ENCODE assay signal across 22 cellular contexts in genomic region chr18:35253655-35254287, GRCh38. TPM values are rescaled to one million over a fixed set of nuclear protein-coding genes. Genes with fewer than 3 reads are reported as not detected.
DNase-seq lines count a peak whose midpoint lies in the region; FAIRE-seq and TF ChIP-seq lines count a peak whose summit lies in the region.
"Had no signal": no experiment of that assay in that cellular context is flagged by ENCODE, and none has a peak within 500 bp of the region (broad histone marks: within the 10 kb centered on the region; RNA-seq: fewer than 3 reads in every experiment).

No MANE protein-coding gene starts in this region.

- TF ChIP-seq POLR2A in vagina (IDR thresholded peaks at IDR 0.05), result no peak

- no peak overlapping the region for H4K91ac ChIP-seq in trophoblast cell (ENCODE audit: low read depth, low read length)

- H3K18ac ChIP-seq in trophoblast cell (ENCODE audit: low read length), result no peak overlapping the region

- H3K4me3 ChIP-seq in BLaER1 (peak overlapping the region; percentile 24), bronchial epithelial cell (ENCODE audit: low read depth, low read length) (no peak overlapping the region), trophoblast cell (ENCODE audit: low read depth, low read length) (no peak overlapping the region), vagina (no peak overlapping the region), BE2C (ENCODE audit: low read depth, low read length) (no peak overlapping the region)
- H3K4me3 ChIP-seq: GM23338 had no signal

- no peaks in the 10 kb centered on the region for H3K79me1 ChIP-seq in trophoblast cell (ENCODE audit: low read length)

- H2BK12ac ChIP-seq in trophoblast cell (ENCODE audit: low read length), result no peak overlapping the region

- DNase-seq in MV-4-11 (lab: John Stamatoyannopoulos, UW) (peak; percentile 7), bronchial epithelial cell (ENCODE audit: low read depth) (no peak), trophoblast cell (peak; percentile 94 to 98), vagina (ENCODE audit: extremely low spot score in 2 of 2) (no peak), BE2C (no peak)
- no peak for DNase-seq in NK-92 treated with Interleukin-12 subunit alpha and Interleukin-12 subunit beta, amount 100 ng/mL, for 24 hours (lab: John Stamatoyannopoulos, UW)
- DNase-seq: 8988T; C1 segment of cervical spinal cord; CD4-positive, CD25-positive, alpha-beta regulatory T cell; CD8-positive, alpha-beta memory T cell; COR-L47; DMS 273 treated with DMSO at 0.1 percent for 48 hours; DMS53; DND-41; EL; H7; KG1 had no signal

- H2AK5ac ChIP-seq in trophoblast cell (ENCODE audit: low read length), result no peak overlapping the region

- H4K12ac ChIP-seq in trophoblast cell (ENCODE audit: low read depth, low read length), result no peak overlapping the region

- H3K4me2 ChIP-seq in BLaER1 (no peak overlapping the region), trophoblast cell (ENCODE audit: low read length) (no peak overlapping the region)
- H3K4me2 ChIP-seq: GM23338 had no signal

- TF ChIP-seq CTCF in bronchial epithelial cell (IDR thresholded peaks at IDR 0.05; ENCODE audit: insufficient read depth, low read length, severe bottlenecking) (no peak), vagina (IDR thresholded peaks at IDR 0.05) (no peak), BE2C (IDR thresholded peaks at IDR 0.05; ENCODE audit: low read depth, low read length) (no peak)

- no peak overlapping the region for H3K14ac ChIP-seq in trophoblast cell (ENCODE audit: low read length)

- H3K79me2 ChIP-seq in trophoblast cell (ENCODE audit: control insufficient read depth, insufficient read depth, low read length, poor library complexity), result no peaks in the 10 kb centered on the region

- H3K4ac ChIP-seq in trophoblast cell (ENCODE audit: low read depth, low read length), result no peak overlapping the region

- no peaks in the 10 kb centered on the region for H3K4me1 ChIP-seq in BLaER1
- H3K4me1 ChIP-seq in trophoblast cell (ENCODE audit: control insufficient read depth in 1 of 2, insufficient read depth in 2 of 2, low read length in 2 of 2), result no peaks in the 10 kb centered on the region
- no peaks in the 10 kb centered on the region for H3K4me1 ChIP-seq in vagina
- H3K4me1 ChIP-seq in BE2C, result no peaks in the 10 kb centered on the region

- H3K9ac ChIP-seq in BLaER1 (no peak overlapping the region), trophoblast cell (ENCODE audit: low read length) (no peak overlapping the region)

- no peak overlapping the region for H3K23ac ChIP-seq in trophoblast cell (ENCODE audit: low read length)

- H3K9me3 ChIP-seq in BLaER1 (peaks cover 71% of the 10 kb centered on the region), trophoblast cell (ENCODE audit: insufficient read depth, low read depth, low read length) (no peaks in the 10 kb centered on the region), vagina (no peaks in the 10 kb centered on the region), BE2C (no peaks in the 10 kb centered on the region)

- peak; percentile 32 for FAIRE-seq in bronchial epithelial cell (lab: Jason Lieb, UNC)
- FAIRE-seq: GM12891, GM18507, HTR-8/SVneo had no signal

- no CpG with 5 or more reads among the region's 4 CpGs for WGBS in trophoblast cell (ENCODE audit: extremely low coverage, insufficient coverage, insufficient read length)

- intact Hi-C loops in vagina (cut with DNase I), result no loop called here

- H4K8ac ChIP-seq in trophoblast cell (ENCODE audit: low read depth, low read length), result no peak overlapping the region

- H2BK120ac ChIP-seq in trophoblast cell (ENCODE audit: insufficient read depth, low read length, poor library complexity), result no peak overlapping the region

- H2BK5ac ChIP-seq in trophoblast cell (ENCODE audit: low read depth, low read length, poor library complexity), result no peak overlapping the region

- H2AFZ ChIP-seq in trophoblast cell (ENCODE audit: insufficient read depth, low read length, poor library complexity), result no peak overlapping the region
- H2AFZ ChIP-seq: GM23338 had no signal

- H3K27ac ChIP-seq in BLaER1, result no peak overlapping the region
- H3K27ac ChIP-seq in trophoblast cell (ENCODE audit: low read depth, low read length), result no peak overlapping the region
- no peak overlapping the region for H3K27ac ChIP-seq in vagina

- H4K20me1 ChIP-seq in BLaER1, result no peaks in the 10 kb centered on the region

- H3K36me3 ChIP-seq in BLaER1 (peaks cover 86% of the 10 kb centered on the region), bronchial epithelial cell (ENCODE audit: control insufficient read depth, insufficient read depth, low read length) (peaks cover 1% of the 10 kb centered on the region), trophoblast cell (ENCODE audit: control insufficient read depth in 1 of 2, insufficient read depth in 2 of 2, low read length in 2 of 2) (peaks cover 0 to 11% of the 10 kb centered on the region in 2 experiments), vagina (peaks cover 0 to 25% of the 10 kb centered on the region in 2 donors), BE2C (no peaks in the 10 kb centered on the region; the same call in 1 of the 2 replicates)

- H3K27me3 ChIP-seq in BLaER1 (no peaks in the 10 kb centered on the region), bronchial epithelial cell (ENCODE audit: control insufficient read depth, insufficient read depth, low read length) (no peaks in the 10 kb centered on the region), trophoblast cell (ENCODE audit: insufficient read depth, low read length) (no peaks in the 10 kb centered on the region), vagina (no peaks in the 10 kb centered on the region), BE2C (no peaks in the 10 kb centered on the region)

RNA-seq across cellular contexts. Expression of gene ZNF397, which starts 12.9 kb away (rescaled TPM):
- total RNA-seq in bronchial epithelial cell (12.4 and 15.0 TPM in 2 replicates), vagina (31.9 TPM)
- 7.0 and 8.2 TPM in 2 replicates for polyA plus RNA-seq in trophoblast cell (2013)
- 21.9 TPM for polyA plus RNA-seq in BE2C (2012; ENCODE audit: insufficient read depth, insufficient read length, low read depth)

RNA-seq across cellular contexts. Expression of gene ZSCAN30, which starts 36.3 kb away (rescaled TPM):
- total RNA-seq in bronchial epithelial cell (10.0 and 16.5 TPM in 2 replicates), vagina (19.4 TPM)
- polyA plus RNA-seq in trophoblast cell (2013), result 6.5 and 7.1 TPM in 2 replicates
- polyA plus RNA-seq in BE2C (2012; ENCODE audit: insufficient read depth, insufficient read length, low read depth), result 6.8 TPM

Comparison
In these comparisons a context has a peak if more than half of its experiments do, and no peak if none do; other contexts are left out.
1. DNase-seq: peak in MV-4-11 (single experiment) and trophoblast cell (2 of 2); none in bronchial epithelial cell (single experiment), NK-92 treated with Interleukin-12 subunit alpha and Interleukin-12 subunit beta, amount 100 ng/mL, for 24 hours (single experiment), vagina (0 of 2) and BE2C (single experiment).